ENCODE assay signal across 14 cellular contexts in genomic region chr3:3353153-3353552, GRCh38.
DNase-seq lines count a peak whose midpoint lies in the region; ATAC-seq and TF ChIP-seq lines count a peak whose summit lies in the region.
"Had no signal": no experiment of that assay in that cellular context is flagged by ENCODE, and none has a peak within 500 bp of the region (broad histone marks: within the 10 kb centered on the region; RNA-seq: fewer than 3 reads in every experiment).

No MANE protein-coding gene starts in this region.

- no peak for TF ChIP-seq POLR2A in GM18505 (IDR thresholded peaks at IDR 0.05; ENCODE audit: borderline replicate concordance, extremely low read depth, insufficient read depth, insufficient read length)

- ATAC-seq in GM18505 (IDR thresholded peaks at IDR 0.05; ENCODE audit: unreplicated experiment), result peak; percentile 81
- ATAC-seq in GM21360 (IDR thresholded peaks at IDR 0.05; ENCODE audit: unreplicated experiment), result peak; percentile 61
- peak; percentile 81 for ATAC-seq in HG02852 (IDR thresholded peaks at IDR 0.05; ENCODE audit: unreplicated experiment)
- ATAC-seq in HG03432 (IDR thresholded peaks at IDR 0.05; ENCODE audit: unreplicated experiment), result peak; percentile 76

- DNase-seq in NCI-H2196 (lab: John Stamatoyannopoulos, UW; ENCODE audit: unreplicated experiment) (no peak), putamen (ENCODE audit: low spot score) (no peak), NCI-H146 treated with DMSO at 0.1 percent for 48 hours (lab: John Stamatoyannopoulos, UW; ENCODE audit: unreplicated experiment) (no peak), cortex of kidney (lab: John Stamatoyannopoulos, UW) (no peak)
- DNase-seq: ACHN; activated CD8-positive, alpha-beta memory T cell treated with anti-CD3 and anti-CD28 coated beads, Interleukin-2, amount 50 U/mL, for 4 hours; Caco-2; glutamatergic neuron; NCI-H2081 treated with DMSO at 0.1 percent for 48 hours; stimulated activated CD4-positive, alpha-beta T cell treated with anti-CD3 and anti-CD28 coated beads, Interleukin-1b, Interleukin-23, amount 100 ng/mL, for 48 hours had no signal
